ENCODE assay signal across 12 cellular contexts in the genomic region with DNA sequence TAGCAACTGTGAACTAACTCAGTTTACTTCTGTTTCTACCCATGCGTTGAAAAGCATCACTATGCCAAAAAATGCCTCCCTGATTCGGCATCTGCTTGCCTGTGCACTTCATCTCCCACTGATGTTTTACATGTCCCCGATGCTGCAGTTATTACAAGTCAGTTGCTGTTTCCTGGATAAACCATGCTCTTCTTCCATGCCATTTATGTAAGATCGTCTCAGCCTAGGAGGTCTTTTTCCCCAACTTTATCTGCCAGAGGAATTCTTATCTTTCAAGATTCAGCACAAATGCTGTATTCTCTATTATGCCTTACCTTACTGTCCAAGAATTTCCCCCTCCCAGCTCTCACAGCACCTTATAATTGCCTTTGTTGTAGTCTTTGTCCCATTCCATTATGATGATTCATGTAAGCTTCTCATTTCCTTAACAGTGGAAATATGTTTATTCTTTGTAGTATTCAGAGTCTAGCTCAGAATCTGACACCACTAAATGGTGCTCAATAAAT. TPM values are rescaled to one million over a fixed set of nuclear protein-coding genes. Genes with fewer than 3 reads are reported as not detected.
DNase-seq lines count a peak whose midpoint lies in the region; ATAC-seq, FAIRE-seq and TF ChIP-seq lines count a peak whose summit lies in the region.
"Had no signal": no experiment of that assay in that cellular context is flagged by ENCODE, and none has a peak within 500 bp of the region (broad histone marks: within the 10 kb centered on the region; RNA-seq: fewer than 3 reads in every experiment).

No MANE protein-coding gene starts in this region.

- H3K27me3 ChIP-seq in SJCRH30, result no peaks in the 10 kb centered on the region
- no peaks in the 10 kb centered on the region for H3K27me3 ChIP-seq in foreskin keratinocyte
- H3K27me3 ChIP-seq in small intestine (ENCODE audit: control insufficient read depth in 2 of 2, insufficient read depth in 2 of 2, low read length in 2 of 2), result no peaks in the 10 kb centered on the region
- no peaks in the 10 kb centered on the region for H3K27me3 ChIP-seq in suprapubic skin
- H3K27me3 ChIP-seq: cardiac muscle cell had no signal

- DNase-seq in NCI-H82 (lab: John Stamatoyannopoulos, UW) (peak; percentile 13), NCI-H82 treated with DMSO at 0.1 percent for 48 hours (lab: John Stamatoyannopoulos, UW; ENCODE audit: unreplicated experiment) (no peak), SJCRH30 (peak; percentile 13 to 39), foreskin keratinocyte (peak; percentile 77 to 88), small intestine (peak; percentile 35), DMS 273 (lab: John Stamatoyannopoulos, UW; ENCODE audit: unreplicated experiment) (no peak), suprapubic skin (ENCODE audit: low spot score in 2 of 2) (no peak)
- DNase-seq: NCI-H1694 treated with DMSO at 0.1 percent for 48 hours had no signal

- no peak for TF ChIP-seq CTCF in foreskin keratinocyte (conservative IDR thresholded peaks at IDR 0.05)
- TF ChIP-seq CTCF in suprapubic skin (IDR thresholded peaks at IDR 0.05), result no peak

- H3K36me3 ChIP-seq in SJCRH30 (peaks cover under 1% of the 10 kb centered on the region; the same call in 1 of the 2 replicates), small intestine (ENCODE audit: control insufficient read depth in 2 of 2, insufficient read depth in 2 of 2, low read length in 2 of 2) (no peaks in the 10 kb centered on the region), suprapubic skin (no peaks in the 10 kb centered on the region)
- H3K36me3 ChIP-seq: cardiac muscle cell had no signal

- peak overlapping the region; percentile 19 for H3K4me3 ChIP-seq in SJCRH30
- no peak overlapping the region for H3K4me3 ChIP-seq in small intestine (ENCODE audit: low read depth in 1 of 2, low read length in 2 of 2)
- H3K4me3 ChIP-seq in suprapubic skin, result no peak overlapping the region
- H3K4me3 ChIP-seq: cardiac muscle cell, lung had no signal

- peaks cover 14% of the 10 kb centered on the region for H3K4me1 ChIP-seq in SJCRH30
- peaks cover 17% of the 10 kb centered on the region for H3K4me1 ChIP-seq in foreskin keratinocyte
- H3K4me1 ChIP-seq in small intestine (ENCODE audit: control insufficient read depth in 2 of 2, insufficient read depth in 1 of 2, low read depth in 1 of 2, low read length in 1 of 2), result peaks cover 0 to 3% of the 10 kb centered on the region in 2 donors
- no peaks in the 10 kb centered on the region for H3K4me1 ChIP-seq in suprapubic skin

- no peak for TF ChIP-seq POLR2A in suprapubic skin (IDR thresholded peaks at IDR 0.05)

- TF ChIP-seq EP300 in suprapubic skin (IDR thresholded peaks at IDR 0.05), result no peak

- H3K27ac ChIP-seq in SJCRH30 (peak overlapping the region; percentile 61), foreskin keratinocyte (no peak overlapping the region), small intestine (ENCODE audit: low read depth in 1 of 2, low read length in 1 of 2) (no peak overlapping the region), suprapubic skin (no peak overlapping the region)
- H3K27ac ChIP-seq: cardiac muscle cell, VCaP had no signal

- no peak for FAIRE-seq in small intestine (lab: Jason Lieb, UNC)

- WGBS in small intestine, 3 donors, result 83 to 88% (median 85%) methylated on average over 4 of the region's 4 CpGs
- WGBS in suprapubic skin, result 71% methylated on average over 4 of the region's 4 CpGs

- peak; percentile 95 for ATAC-seq in foreskin keratinocyte
- no peak for ATAC-seq in HG03280 (IDR thresholded peaks at IDR 0.05; ENCODE audit: unreplicated experiment)

- no peaks in the 10 kb centered on the region for H3K9me3 ChIP-seq in SJCRH30 (replicated peaks)
- no peaks in the 10 kb centered on the region for H3K9me3 ChIP-seq in small intestine (ENCODE audit: control insufficient read depth, low read depth)
- H3K9me3 ChIP-seq in suprapubic skin, result no peaks in the 10 kb centered on the region

RNA-seq across cellular contexts. Expression of a gene that starts 30.0 kb away (rescaled TPM):
- total RNA-seq in SJCRH30 (2014; rRNA removed; shearing (Covaris generic)), result 29.1 and 31.0 TPM in 2 replicates
- total RNA-seq in foreskin keratinocyte (12.8 and 14.2 TPM in 2 replicates), suprapubic skin (10 to 100 TPM in 2 of 4 donors, 1 to 10 TPM in 2; 6.6 to 12.2 (median 9.1) TPM)
- polyA plus RNA-seq in foreskin keratinocyte (5.1 and 5.6 TPM in 2 replicates), small intestine (1 to 10 TPM; 1.8 to 9.2 (median 5.4) TPM)

Comparison
In these comparisons a context has a peak if more than half of its experiments do, and no peak if none do; other contexts are left out.
1. DNase-seq: peak in NCI-H82 (single experiment), SJCRH30 (2 of 2), foreskin keratinocyte (2 of 2) and small intestine (single experiment); none in NCI-H82 treated with DMSO at 0.1 percent for 48 hours (single experiment), DMS 273 (single experiment) and suprapubic skin (0 of 2).